ENCODE assay signal across 1 cellular context in the genomic region with DNA sequence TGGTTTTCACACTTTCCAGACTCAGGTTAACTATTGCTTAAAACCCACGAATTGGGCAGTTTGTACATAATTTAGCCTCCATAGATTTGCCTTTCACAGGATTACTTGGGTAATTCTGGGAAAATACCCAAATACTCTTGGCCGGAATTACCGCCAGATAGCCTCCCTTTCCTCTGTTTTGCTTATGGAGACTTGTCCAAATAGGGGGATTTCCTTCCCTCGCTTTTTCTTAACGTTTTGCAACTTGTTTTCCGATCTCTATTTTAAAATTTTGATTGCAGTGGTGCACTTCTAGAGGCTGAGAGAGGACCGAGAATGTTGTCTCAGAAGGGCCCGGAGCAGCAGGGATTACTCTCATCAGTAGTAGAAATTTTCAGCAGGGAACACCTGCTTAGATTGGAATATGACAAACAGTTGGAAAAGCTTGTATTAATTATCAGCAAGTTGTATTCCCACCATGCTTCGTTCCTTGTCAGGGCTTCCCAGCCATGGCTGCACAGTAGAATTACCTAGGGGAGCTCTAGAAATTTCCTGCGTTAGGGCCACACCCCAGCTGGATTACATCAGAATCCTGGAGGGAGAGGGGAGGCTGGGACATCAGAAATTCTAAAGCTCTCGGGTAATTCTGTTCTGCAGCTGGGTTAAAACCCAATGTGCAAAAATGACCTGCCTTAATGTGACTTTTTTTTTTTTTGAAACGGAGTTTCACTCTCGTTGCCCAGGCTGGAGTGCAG.
TF ChIP-seq lines count a peak whose summit lies in the region.

No MANE protein-coding gene starts in this region.

TF ChIP-seq in GM23338, 12 proteins besides CTCF, POLR2A, EP300 and RAD21 (continued from another document):
- TF ChIP-seq, protein P1, sequence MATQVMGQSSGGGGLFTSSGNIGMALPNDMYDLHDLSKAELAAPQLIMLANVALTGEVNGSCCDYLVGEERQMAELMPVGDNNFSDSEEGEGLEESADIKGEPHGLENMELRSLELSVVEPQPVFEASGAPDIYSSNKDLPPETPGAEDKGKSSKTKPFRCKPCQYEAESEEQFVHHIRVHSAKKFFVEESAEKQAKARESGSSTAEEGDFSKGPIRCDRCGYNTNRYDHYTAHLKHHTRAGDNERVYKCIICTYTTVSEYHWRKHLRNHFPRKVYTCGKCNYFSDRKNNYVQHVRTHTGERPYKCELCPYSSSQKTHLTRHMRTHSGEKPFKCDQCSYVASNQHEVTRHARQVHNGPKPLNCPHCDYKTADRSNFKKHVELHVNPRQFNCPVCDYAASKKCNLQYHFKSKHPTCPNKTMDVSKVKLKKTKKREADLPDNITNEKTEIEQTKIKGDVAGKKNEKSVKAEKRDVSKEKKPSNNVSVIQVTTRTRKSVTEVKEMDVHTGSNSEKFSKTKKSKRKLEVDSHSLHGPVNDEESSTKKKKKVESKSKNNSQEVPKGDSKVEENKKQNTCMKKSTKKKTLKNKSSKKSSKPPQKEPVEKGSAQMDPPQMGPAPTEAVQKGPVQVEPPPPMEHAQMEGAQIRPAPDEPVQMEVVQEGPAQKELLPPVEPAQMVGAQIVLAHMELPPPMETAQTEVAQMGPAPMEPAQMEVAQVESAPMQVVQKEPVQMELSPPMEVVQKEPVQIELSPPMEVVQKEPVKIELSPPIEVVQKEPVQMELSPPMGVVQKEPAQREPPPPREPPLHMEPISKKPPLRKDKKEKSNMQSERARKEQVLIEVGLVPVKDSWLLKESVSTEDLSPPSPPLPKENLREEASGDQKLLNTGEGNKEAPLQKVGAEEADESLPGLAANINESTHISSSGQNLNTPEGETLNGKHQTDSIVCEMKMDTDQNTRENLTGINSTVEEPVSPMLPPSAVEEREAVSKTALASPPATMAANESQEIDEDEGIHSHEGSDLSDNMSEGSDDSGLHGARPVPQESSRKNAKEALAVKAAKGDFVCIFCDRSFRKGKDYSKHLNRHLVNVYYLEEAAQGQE (IDR thresholded peaks at IDR 0.05; ENCODE audit: unreplicated experiment), result no peak
- TF ChIP-seq EZH2 (IDR thresholded peaks at IDR 0.05; ENCODE audit: low read depth, unreplicated experiment) (no peak), ZNF114 (CRISPR knock-in tag; IDR thresholded peaks at IDR 0.05) (no peak)
TF ChIP-seq in GM23338: peak in this region for 0.
